In genomic region chr14:42469637-42470426, GRCh38 we compare ENCODE assay signal across 18 cellular contexts.
DNase-seq lines count a peak whose midpoint lies in the region; ATAC-seq and TF ChIP-seq lines count a peak whose summit lies in the region.
"Had no signal": no experiment of that assay in that cellular context is flagged by ENCODE, and none has a peak within 500 bp of the region (broad histone marks: within the 10 kb centered on the region; RNA-seq: fewer than 3 reads in every experiment).

No MANE protein-coding gene starts in this region.

- H3K36me3 ChIP-seq in MM.1S (replicated peaks; ENCODE audit: insufficient read depth, low read length): no peaks in the 10 kb centered on the region
- H3K36me3 ChIP-seq: thyroid gland had no signal

- no peaks in the 10 kb centered on the region for H3K27me3 ChIP-seq in MM.1S (replicated peaks; ENCODE audit: insufficient read depth, low read length)
- H3K27me3 ChIP-seq: thyroid gland had no signal

- H3K9ac ChIP-seq in MM.1S (ENCODE audit: low read length): peak overlapping the region; percentile 35; the same call in 1 of the 2 replicates

- in situ Hi-C loops in astrocyte of the spinal cord (cut with HindIII; ENCODE audit: low sequenced_read_pairs): no loop called here

- no peaks in the 10 kb centered on the region for H3K9me2 ChIP-seq in MM.1S (replicated peaks; ENCODE audit: insufficient read depth, low read length)

- TF ChIP-seq CTCF in MM.1S (IDR thresholded peaks at IDR 0.05; ENCODE audit: low read length): no peak
- no peak for TF ChIP-seq CTCF in astrocyte of the spinal cord (IDR thresholded peaks at IDR 0.05; ENCODE audit: low read depth, low read length)

- H3K27ac ChIP-seq in MM.1S (ENCODE audit: low read length): peak overlapping the region; percentile 68; the same call in 1 of the 2 replicates
- H3K27ac ChIP-seq: thyroid gland had no signal

- H3K79me2 ChIP-seq in MM.1S (ENCODE audit: low read length): no peaks in the 10 kb centered on the region

- ATAC-seq in left ventricle myocardium superior (peak; percentile 17), GM21360 (IDR thresholded peaks at IDR 0.05; ENCODE audit: unreplicated experiment) (no peak), HG02870 (IDR thresholded peaks at IDR 0.05; ENCODE audit: unreplicated experiment) (no peak)
- ATAC-seq: CD8-positive, alpha-beta T cell; T-helper 17 cell had no signal

- no peaks in the 10 kb centered on the region for H3K4me1 ChIP-seq in MM.1S (ENCODE audit: low read length)
- H3K4me1 ChIP-seq: thyroid gland had no signal

- peak overlapping the region; percentile 31 for H3K4me2 ChIP-seq in MM.1S (ENCODE audit: low read depth, low read length)

- intact Hi-C loops in left ventricle myocardium superior (cut with micrococcal nuclease): no loop called here
- intact Hi-C loops in cardiac septum (cut with DNase I): no loop called here

- peak overlapping the region; percentile 13; the same call in 1 of the 2 replicates for H3K4me3 ChIP-seq in MM.1S (ENCODE audit: low read length)
- H3K4me3 ChIP-seq in astrocyte of the spinal cord (ENCODE audit: low read depth, low read length): no peak overlapping the region
- H3K4me3 ChIP-seq: thyroid gland had no signal

- no peak for DNase-seq in left ventricle myocardium superior
- DNase-seq in cardiac septum (ENCODE audit: low spot score): no peak
- DNase-seq in MM.1S: peak; percentile 52
- DNase-seq in astrocyte of the spinal cord (ENCODE audit: low read depth, low spot score): peak; percentile 1
- DNase-seq in stromal cell of bone marrow (ENCODE audit: low read depth): peak; percentile 16
- no peak for DNase-seq in central memory CD4-positive, alpha-beta T cell
- DNase-seq: activated CD4-positive, CD25-positive, alpha-beta regulatory T cell treated with anti-CD3 and anti-CD28 coated beads, Interleukin-2, amount 50 U/mL, for 72 hours; activated naive CD4-positive, alpha-beta T cell treated with anti-CD3 and anti-CD28 coated beads for 36 hours; CD8-positive, alpha-beta T cell; effector memory CD4-positive, alpha-beta T cell; NCI-H1436; NCI-H510A treated with DMSO at 0.1 percent for 48 hours; nucleus accumbens; stimulated activated CD4-positive, alpha-beta T cell treated with anti-CD3 and anti-CD28 coated beads, Interleukin-4, amount 100 ng/mL, for 1 hour; T-helper 17 cell; thyroid gland had no signal

- peak overlapping the region; percentile 10; the same call in 1 of the 2 replicates for H2AFZ ChIP-seq in MM.1S (ENCODE audit: low read length)

- H4K20me1 ChIP-seq in MM.1S (ENCODE audit: insufficient read depth, low read length): no peaks in the 10 kb centered on the region

- H3F3A ChIP-seq in MM.1S (ENCODE audit: insufficient read depth, low read length): no peaks in the 10 kb centered on the region

- no peaks in the 10 kb centered on the region for H3K9me3 ChIP-seq in MM.1S (replicated peaks; ENCODE audit: insufficient read depth, low read length)
- H3K9me3 ChIP-seq: thyroid gland had no signal

Comparison
In these comparisons a context has a peak if more than half of its experiments do, and no peak if none do; other contexts are left out.
1. DNase-seq: peak in MM.1S (single experiment), astrocyte of the spinal cord (single experiment) and stromal cell of bone marrow (single experiment); none in left ventricle myocardium superior (single experiment), cardiac septum (single experiment) and central memory CD4-positive, alpha-beta T cell (single experiment).